In genomic region chr20:41618807-41619294, GRCh38 we compare ENCODE assay signal across 8 cellular contexts. TPM values are rescaled to one million over a fixed set of nuclear protein-coding genes. Genes with fewer than 3 reads are reported as not detected.
DNase-seq lines count a peak whose midpoint lies in the region; ATAC-seq lines count a peak whose summit lies in the region.

No MANE protein-coding gene starts in this region.

- no CpG with 5 or more reads among the region's 30 CpGs for WGBS in neuronal stem cell (ENCODE audit: extremely low coverage in 2 of 2, insufficient read length in 2 of 2, insufficient replicate concordance in 1 of 2), 2 donors

- ATAC-seq in GM19395 (IDR thresholded peaks at IDR 0.05; ENCODE audit: unreplicated experiment) (peak; percentile 30), esophagus mucosa (peak; percentile 5)

- H2BK5ac ChIP-seq in neuronal stem cell (ENCODE audit: low read length): peak overlapping the region; percentile 62

- H3K4me2 ChIP-seq in neuronal stem cell (ENCODE audit: insufficient read depth, low read length, poor library complexity, severe bottlenecking): peak overlapping the region; percentile 85

- no peaks in the 10 kb centered on the region for H3K79me1 ChIP-seq in neuronal stem cell (ENCODE audit: low read depth, low read length)

- H3K4me1 ChIP-seq in neuronal stem cell (ENCODE audit: control insufficient read depth in 2 of 2, insufficient read depth in 1 of 2, low read depth in 1 of 2, low read length in 2 of 2): peaks cover 3 to 4% of the 10 kb centered on the region in 2 donors

- H3K14ac ChIP-seq in neuronal stem cell (ENCODE audit: low read length): peak overlapping the region; percentile 91

- no peak overlapping the region for H2AK5ac ChIP-seq in neuronal stem cell (ENCODE audit: low read depth, low read length)

- DNase-seq in A172 (ENCODE audit: low spot score): peak; percentile 8
- DNase-seq in RPMI7951 (ENCODE audit: low read depth): peak; percentile 30
- DNase-seq in neuronal stem cell (ENCODE audit: low spot score): no peak
- no peak for DNase-seq in NOMO-1 (lab: John Stamatoyannopoulos, UW; ENCODE audit: unreplicated experiment in 2 of 2)
- DNase-seq in HK-2 (ENCODE audit: unreplicated experiment): no peak
- no peak for DNase-seq in stimulated activated CD4-positive, alpha-beta T cell treated with anti-CD3 and anti-CD28 coated beads, Interleukin-15, amount 100 ng/mL, for 24 hours

- H2BK120ac ChIP-seq in neuronal stem cell (ENCODE audit: low read depth, low read length): no peak overlapping the region

- H3K18ac ChIP-seq in neuronal stem cell (ENCODE audit: low read length): peak overlapping the region; percentile 94

- H2BK15ac ChIP-seq in neuronal stem cell (ENCODE audit: low read length): peak overlapping the region; percentile 69

- no peak overlapping the region for H3K23ac ChIP-seq in neuronal stem cell (ENCODE audit: low read depth, low read length, poor library complexity)

- H3K9me3 ChIP-seq in neuronal stem cell (replicated peaks in 1 of 2; ENCODE audit: control insufficient read depth in 2 of 2, insufficient read depth in 1 of 2, low read depth in 1 of 2, low read length in 2 of 2): peaks cover 0 to 4% of the 10 kb centered on the region in 2 donors

- H3K4me3 ChIP-seq in neuronal stem cell (ENCODE audit: low read length in 2 of 2): peak overlapping the region; percentile 80 to 91

- H3K27ac ChIP-seq in neuronal stem cell (replicated peaks; ENCODE audit: low read length): no peak overlapping the region

- peaks cover 0 to 31% (median 0%) of the 10 kb centered on the region in 3 experiments for H3K27me3 ChIP-seq in neuronal stem cell (ENCODE audit: control insufficient read depth in 3 of 3, insufficient read depth in 3 of 3, low read depth in 1 of 3, low read length in 3 of 3)

- H3K36me3 ChIP-seq in neuronal stem cell (replicated peaks in 1 of 2; ENCODE audit: control insufficient read depth in 2 of 2, insufficient read depth in 2 of 2, low read length in 2 of 2): no peaks in the 10 kb centered on the region

- peak overlapping the region; percentile 76 for H3K9ac ChIP-seq in neuronal stem cell (ENCODE audit: low read depth, low read length, poor library complexity)

- no peak overlapping the region for H4K91ac ChIP-seq in neuronal stem cell (ENCODE audit: low read depth, low read length, poor library complexity)

- H3K4ac ChIP-seq in neuronal stem cell (ENCODE audit: low read length): no peak overlapping the region

- H2BK12ac ChIP-seq in neuronal stem cell (ENCODE audit: low read length): no peak overlapping the region

- peak overlapping the region; percentile 96 for H2AFZ ChIP-seq in neuronal stem cell (ENCODE audit: low read length)

- H4K8ac ChIP-seq in neuronal stem cell (ENCODE audit: low read depth, low read length): no peak overlapping the region

RNA-seq across cellular contexts. Expression of gene CHD6, which starts 0.7 kb away (rescaled TPM):
- total RNA-seq in A172 (2014; rRNA removed; shearing (Covaris generic)): 17.0 and 19.1 TPM in 2 replicates
- total RNA-seq in RPMI7951 (2014; rRNA removed; shearing (Covaris generic)): 14.3 and 17.4 TPM in 2 replicates
- 16.6 TPM for total RNA-seq in esophagus mucosa
- 47.7 TPM for polyA plus RNA-seq in neuronal stem cell (2013, experiment 1 of 2)
- polyA plus RNA-seq in neuronal stem cell (2013, experiment 2 of 2): 51.3 TPM

Comparison
In these comparisons a context has a peak if more than half of its experiments do, and no peak if none do; other contexts are left out.
1. DNase-seq: peak in A172 (single experiment) and RPMI7951 (single experiment); none in neuronal stem cell (single experiment), NOMO-1 (0 of 2), HK-2 (single experiment) and stimulated activated CD4-positive, alpha-beta T cell treated with anti-CD3 and anti-CD28 coated beads, Interleukin-15, amount 100 ng/mL, for 24 hours (single experiment).